ENCODE assay signal across 30 cellular contexts in the genomic region with DNA sequence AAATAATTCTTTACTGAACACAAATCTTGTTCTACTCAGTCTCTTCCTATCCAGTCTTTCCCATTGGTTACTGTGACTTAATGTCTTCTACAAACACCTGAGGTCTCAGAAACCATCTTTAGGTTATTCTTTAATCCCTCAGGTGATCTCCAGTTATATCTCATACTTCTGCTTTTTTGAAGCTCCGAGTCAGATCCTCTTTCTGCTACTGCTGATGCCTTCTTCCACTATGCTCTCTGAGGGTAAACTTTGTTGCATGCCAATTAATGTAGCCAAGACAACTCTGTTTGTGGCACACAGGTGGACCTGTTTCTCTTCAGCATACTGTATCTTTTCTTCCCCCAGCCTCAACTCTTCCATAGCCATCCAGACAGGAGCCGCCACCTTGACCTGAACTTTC. TPM values are rescaled to one million over a fixed set of nuclear protein-coding genes. Genes with fewer than 3 reads are reported as not detected.
DNase-seq lines count a peak whose midpoint lies in the region; ATAC-seq, FAIRE-seq and TF ChIP-seq lines count a peak whose summit lies in the region.
"Had no signal": no experiment of that assay in that cellular context is flagged by ENCODE, and none has a peak within 500 bp of the region (broad histone marks: within the 10 kb centered on the region; RNA-seq: fewer than 3 reads in every experiment).

No MANE protein-coding gene starts in this region.

- H3K4me1 ChIP-seq in GM23338 (ENCODE audit: insufficient read depth) (no peaks in the 10 kb centered on the region), Karpas-422 (ENCODE audit: low read length) (no peaks in the 10 kb centered on the region), GM12878 (ENCODE audit: control insufficient read depth, insufficient read depth, low read length) (no peaks in the 10 kb centered on the region), SJCRH30 (no peaks in the 10 kb centered on the region)
- H3K4me1 ChIP-seq: BE2C, BLaER1 had no signal

- no peaks in the 10 kb centered on the region for H3K27me3 Mint-ChIP-seq in GM23338 (ENCODE audit: insufficient read depth, low read depth, poor library complexity)
- peaks cover 2% of the 10 kb centered on the region for H3K27me3 Mint-ChIP-seq in osteocyte (ENCODE audit: unreplicated experiment)

- H4K20me1 ChIP-seq in GM23338 (replicated peaks; ENCODE audit: insufficient read depth) (no peaks in the 10 kb centered on the region), Karpas-422 (ENCODE audit: insufficient read depth, low read depth, low read length) (no peaks in the 10 kb centered on the region), GM12878 (ENCODE audit: control insufficient read depth, insufficient read depth) (no peaks in the 10 kb centered on the region)
- H4K20me1 ChIP-seq: BLaER1 had no signal

- H3K27me3 ChIP-seq in GM23338 (ENCODE audit: insufficient read depth) (no peaks in the 10 kb centered on the region), Karpas-422 (ENCODE audit: low read length) (no peaks in the 10 kb centered on the region), GM12878 (replicated peaks in 1 of 2; ENCODE audit: control insufficient read depth in 2 of 2, insufficient read depth in 2 of 2, low read length in 1 of 2) (no peaks in the 10 kb centered on the region), SJCRH30 (no peaks in the 10 kb centered on the region)
- H3K27me3 ChIP-seq: BE2C, BLaER1 had no signal

- no peaks in the 10 kb centered on the region for H3K9me3 Mint-ChIP-seq in GM23338
- H3K9me3 Mint-ChIP-seq in osteocyte (ENCODE audit: unreplicated experiment) = no peaks in the 10 kb centered on the region
- H3K9me3 Mint-ChIP-seq: CD4-positive, alpha-beta memory T cell had no signal

- H3K9me2 ChIP-seq in GM23338 (ENCODE audit: insufficient read depth) (no peaks in the 10 kb centered on the region), Karpas-422 (replicated peaks; ENCODE audit: insufficient read depth, low read length) (no peaks in the 10 kb centered on the region)

- RAD21 ChIA-PET in GM12878 (lab: Charles Lee; ENCODE audit: unreplicated experiment) = no interaction called here

- BruUV-seq in GM12878 (replicated peaks; lab: Mats Ljungman, UMichigan) = no TSS peak

- FAIRE-seq in GM12878 (lab: Jason Lieb, UNC) = peak; percentile 18
- FAIRE-seq: A204.1, GM12891, GM19239 had no signal

- POLR2A ChIA-PET in GM12878 (lab: Charles Lee) = no interaction called here

- no peak overlapping the region for H3K27ac Mint-ChIP-seq in GM23338
- no peak overlapping the region for H3K27ac Mint-ChIP-seq in osteocyte (ENCODE audit: unreplicated experiment)
- H3K27ac Mint-ChIP-seq: CD14-positive monocyte; CD4-positive, alpha-beta memory T cell; CD4-positive, CD25-positive, alpha-beta regulatory T cell; CD8-positive, alpha-beta memory T cell had no signal

- H3K4me3 Mint-ChIP-seq in GM23338 = no peak overlapping the region
- H3K4me3 Mint-ChIP-seq in osteocyte (ENCODE audit: unreplicated experiment) = no peak overlapping the region
- H3K4me3 Mint-ChIP-seq: CD4-positive, alpha-beta memory T cell; CD4-positive, CD25-positive, alpha-beta regulatory T cell; CD8-positive, alpha-beta memory T cell had no signal

- no peak overlapping the region for H3K27ac ChIP-seq in GM23338 (ENCODE audit: low read depth)
- H3K27ac ChIP-seq in Karpas-422 (ENCODE audit: low read length) = no peak overlapping the region
- H3K27ac ChIP-seq in GM12878 (ENCODE audit: control insufficient read depth, insufficient read depth) = no peak overlapping the region
- H3K27ac ChIP-seq in SJCRH30 = no peak overlapping the region
- H3K27ac ChIP-seq: BLaER1 had no signal

- intact Hi-C loops in GM12878 (cut with micrococcal nuclease; ENCODE audit: unreplicated experiment) = no loop called here

- DNase-seq in GM23338 (ENCODE audit: low spot score) (no peak), Karpas-422 (peak; percentile 44), GM12878 (ENCODE audit: low read depth, low spot score) (no peak), HPDE6-E6E7 (ENCODE audit: extremely low spot score) (no peak), osteocyte (ENCODE audit: extremely low spot score, unreplicated experiment) (no peak), SJCRH30 (no peak)
- DNase-seq: 8988T; ACHN; BE2C; C1 segment of cervical spinal cord; CD4-positive, alpha-beta memory T cell; CD4-positive, CD25-positive, alpha-beta regulatory T cell; CD8-positive, alpha-beta memory T cell; COR-L47; DMS 273 treated with DMSO at 0.1 percent for 48 hours; DMS153; DMS53; DMS79; DND-41; EL; GDM1 had no signal

- no peaks in the 10 kb centered on the region for H3K36me3 Mint-ChIP-seq in GM23338 (ENCODE audit: low read depth)
- no peaks in the 10 kb centered on the region for H3K36me3 Mint-ChIP-seq in osteocyte (ENCODE audit: unreplicated experiment)
- H3K36me3 Mint-ChIP-seq: CD14-positive monocyte; CD4-positive, alpha-beta memory T cell; CD4-positive, CD25-positive, alpha-beta regulatory T cell had no signal

- no peak overlapping the region for H3K9ac ChIP-seq in Karpas-422 (ENCODE audit: low read length)
- H3K9ac ChIP-seq in GM12878 (ENCODE audit: control insufficient read depth, insufficient read depth, low read length) = no peak overlapping the region
- H3K9ac ChIP-seq: BLaER1 had no signal

- in situ Hi-C loops in GM12878 (cut with MboI) = no loop called here

- WGBS in GM12878 (ENCODE audit: insufficient coverage, insufficient replicate concordance, low lambda C conversion rate, missing lambda C conversion rate) = 13% methylated on average over 2 of the region's 2 CpGs

- H3K4me1 Mint-ChIP-seq in GM23338 (no peaks in the 10 kb centered on the region), osteocyte (ENCODE audit: unreplicated experiment) (peaks cover 8% of the 10 kb centered on the region)
- H3K4me1 Mint-ChIP-seq: CD14-positive monocyte; CD4-positive, alpha-beta memory T cell; CD4-positive, CD25-positive, alpha-beta regulatory T cell; CD8-positive, alpha-beta memory T cell had no signal

- TF ChIP-seq RAD21 in GM12878 (IDR thresholded peaks at IDR 0.05; ENCODE audit: insufficient read depth, low read depth, low read length) = no peak

- TF ChIP-seq EP300 in GM12878 (IDR thresholded peaks at IDR 0.05; ENCODE audit: borderline replicate concordance in 1 of 2, control insufficient read depth in 1 of 2, low read depth in 2 of 2, low read length in 2 of 2) = no peak

- H3K9me3 ChIP-seq in Karpas-422 (ENCODE audit: low read length) = no peaks in the 10 kb centered on the region
- no peaks in the 10 kb centered on the region for H3K9me3 ChIP-seq in GM12878 (replicated peaks; ENCODE audit: control insufficient read depth, insufficient read depth, low read length)
- H3K9me3 ChIP-seq in SJCRH30 (replicated peaks) = no peaks in the 10 kb centered on the region
- H3K9me3 ChIP-seq: BE2C, BLaER1 had no signal

- H3K4me3 ChIP-seq in GM23338 (no peak overlapping the region), Karpas-422 (ENCODE audit: low read length) (no peak overlapping the region), GM12878 (no peak overlapping the region), SJCRH30 (no peak overlapping the region)
- H3K4me3 ChIP-seq: BLaER1 had no signal

- TF ChIP-seq CTCF in GM23338 (conservative IDR thresholded peaks at IDR 0.05; ENCODE audit: low read depth in 2 of 2) (no peak), GM12878 (IDR thresholded peaks at IDR 0.05 in 2 of 3, conservative IDR thresholded peaks at IDR 0.05 in 1 of 3; ENCODE audit: control insufficient read depth in 2 of 3, extremely low read depth in 1 of 3, insufficient read depth in 1 of 3, low read depth in 3 of 3, low read length in 3 of 3) (no peak), osteocyte (IDR thresholded peaks at IDR 0.05) (no peak)

- CTCF ChIA-PET in GM12878 (lab: Yijun Ruan, JAX) = no interaction called here

- TF ChIP-seq POLR2A in GM12878 (IDR thresholded peaks at IDR 0.05; ENCODE audit: low read depth, low read length) = no peak

- H3F3A ChIP-seq in GM23338 (replicated peaks; ENCODE audit: low read depth) = no peaks in the 10 kb centered on the region

- SMC1A ChIA-PET in GM12878 (lab: Charles Lee; ENCODE audit: uncharacterized antibody, unreplicated experiment) = no interaction called here

- H2AFZ ChIP-seq in GM23338 (peak overlapping the region; percentile 23; the same call in 1 of the 2 replicates), Karpas-422 (ENCODE audit: low read length) (no peak overlapping the region), GM12878 (ENCODE audit: control insufficient read depth, low read depth, low read length) (no peak overlapping the region)

- H3K36me3 ChIP-seq in GM23338 (ENCODE audit: insufficient read depth) (no peaks in the 10 kb centered on the region), Karpas-422 (ENCODE audit: insufficient read depth, low read length) (no peaks in the 10 kb centered on the region), GM12878 (ENCODE audit: control insufficient read depth in 2 of 2, insufficient read depth in 2 of 2, low read length in 1 of 2) (no peaks in the 10 kb centered on the region), SJCRH30 (no peaks in the 10 kb centered on the region)
- H3K36me3 ChIP-seq: BE2C, BLaER1 had no signal

- no peaks in the 10 kb centered on the region for H3K79me2 ChIP-seq in GM23338 (replicated peaks; ENCODE audit: insufficient read depth)
- no peaks in the 10 kb centered on the region for H3K79me2 ChIP-seq in Karpas-422 (ENCODE audit: low read length)
- H3K79me2 ChIP-seq in GM12878 (ENCODE audit: control insufficient read depth, insufficient read depth, low read length) = no peaks in the 10 kb centered on the region

- H3K4me2 ChIP-seq in GM23338 (no peak overlapping the region), Karpas-422 (ENCODE audit: low read depth, low read length, poor library complexity, severe bottlenecking) (no peak overlapping the region), GM12878 (ENCODE audit: control insufficient read depth, insufficient read depth) (no peak overlapping the region)
- H3K4me2 ChIP-seq: BLaER1 had no signal

- ATAC-seq in GM23338 = no peak
- no peak for ATAC-seq in GM12878

RNA-seq across cellular contexts. Expression of gene APCS, which starts 3.1 kb away (rescaled TPM):
- not detected in 2 replicates for total RNA-seq in GM23338 (2014; rRNA removed; shearing (Covaris generic))
- not detected in 2 replicates for polyA plus RNA-seq in GM23338 (2016; fragmentation: Nextera tagmentation; extraction: Ambion mirVana)
- total RNA-seq in Karpas-422 (2014; rRNA removed; shearing (Covaris generic); ENCODE audit: low replicate concordance) = not detected in 2 replicates
- total RNA-seq in GM12878 (2013; cell fraction: nucleolus; rRNA removed) = not detected in 2 replicates
- total RNA-seq in GM12878 (2014; rRNA removed) = not detected in 2 replicates
- total RNA-seq in GM12878 (2014; rRNA removed; fragmentation: Illumina TruSeq; extraction: Trizol) = not detected in 2 replicates
- total RNA-seq in GM12878 (2021) = 0.23 and 0.45 TPM in 2 replicates
- polyA plus RNA-seq in GM12878 (2011; ENCODE audit: low read depth) = not detected
- polyA plus RNA-seq in GM12878 (2011; rRNA removed) = not detected in 2 replicates
- not detected in 2 replicates for polyA plus RNA-seq in GM12878 (2011; cell fraction: cytosol; rRNA removed)
- polyA plus RNA-seq in GM12878 (2011; cell fraction: nucleus; rRNA removed) = not detected in 2 replicates
- polyA plus RNA-seq in GM12878 (2012) = not detected in 2 replicates
- polyA plus RNA-seq in GM12878 (2014; fragmentation: Illumina TruSeq; extraction: Trizol) = not detected in 2 replicates
- not detected for polyA plus RNA-seq in GM12878 (2014; fragmentation: Nextera tagmentation; extraction: Ambion mirVana)
- polyA plus RNA-seq in GM12878 (2014; rRNA removed) = not detected in 2 replicates
- not detected for polyA plus RNA-seq in GM12878 (2016; fragmentation: Nextera tagmentation; extraction: Ambion mirVana)
- not detected in 2 replicates for polyA minus RNA-seq in GM12878 (2011; rRNA and poly(A)+ RNA removed)
- not detected in 2 replicates for polyA minus RNA-seq in GM12878 (2011; cell fraction: cytosol; rRNA and poly(A)+ RNA removed)
- not detected in 2 replicates for polyA minus RNA-seq in GM12878 (2011; cell fraction: nucleus; rRNA and poly(A)+ RNA removed)
- total RNA-seq in osteocyte = not detected in 2 replicates
- not detected in 2 replicates for total RNA-seq in SJCRH30 (2014; rRNA removed; shearing (Covaris generic))
- total RNA-seq: A673; CD4-positive, alpha-beta memory T cell; CD4-positive, CD25-positive, alpha-beta regulatory T cell; CD8-positive, alpha-beta memory T cell; Daoy; G401 had no signal
- polyA plus RNA-seq: AG04450; CD14-positive monocyte; CD4-positive, alpha-beta memory T cell; CD4-positive, CD25-positive, alpha-beta regulatory T cell; CD8-positive, alpha-beta memory T cell had no signal

RNA-seq across cellular contexts. Expression of gene OR10J5, which starts 48.7 kb away (rescaled TPM):
- not detected in 2 replicates for total RNA-seq in GM23338 (2014; rRNA removed; shearing (Covaris generic))
- polyA plus RNA-seq in GM23338 (2016; fragmentation: Nextera tagmentation; extraction: Ambion mirVana) (not detected in 2 replicates), GM12878 (2011; rRNA removed) (not detected in 2 replicates), GM12878 (2014; fragmentation: Illumina TruSeq; extraction: Trizol) (not detected in 2 replicates), GM12878 (2014; fragmentation: Nextera tagmentation; extraction: Ambion mirVana) (not detected), GM12878 (2014; rRNA removed) (not detected in 2 replicates), GM12878 (2016; fragmentation: Nextera tagmentation; extraction: Ambion mirVana) (not detected)
- total RNA-seq in Karpas-422 (2014; rRNA removed; shearing (Covaris generic); ENCODE audit: low replicate concordance) = not detected in 2 replicates
- not detected in 2 replicates for total RNA-seq in GM12878 (2013; cell fraction: nucleolus; rRNA removed)
- total RNA-seq in GM12878 (2014; rRNA removed) (not detected in 2 replicates), GM12878 (2014; rRNA removed; fragmentation: Illumina TruSeq; extraction: Trizol) (not detected in 2 replicates), GM12878 (2021) (not detected in 2 replicates), osteocyte (not detected in 2 replicates)
- not detected for polyA plus RNA-seq in GM12878 (2011; ENCODE audit: low read depth)
- polyA plus RNA-seq in GM12878 (2011; cell fraction: cytosol; rRNA removed) = not detected in 2 replicates
- not detected in 2 replicates for polyA plus RNA-seq in GM12878 (2011; cell fraction: nucleus; rRNA removed)
- not detected in 2 replicates for polyA plus RNA-seq in GM12878 (2012)
- not detected in 2 replicates for polyA minus RNA-seq in GM12878 (2011; rRNA and poly(A)+ RNA removed)
- polyA minus RNA-seq in GM12878 (2011; cell fraction: cytosol; rRNA and poly(A)+ RNA removed) = not detected in 2 replicates
- not detected in 2 replicates for polyA minus RNA-seq in GM12878 (2011; cell fraction: nucleus; rRNA and poly(A)+ RNA removed)
- not detected in 2 replicates for total RNA-seq in SJCRH30 (2014; rRNA removed; shearing (Covaris generic))
- total RNA-seq: A673; CD4-positive, alpha-beta memory T cell; CD4-positive, CD25-positive, alpha-beta regulatory T cell; CD8-positive, alpha-beta memory T cell; Daoy; G401 had no signal
- polyA plus RNA-seq: AG04450; CD14-positive monocyte; CD4-positive, alpha-beta memory T cell; CD4-positive, CD25-positive, alpha-beta regulatory T cell; CD8-positive, alpha-beta memory T cell had no signal
